In genomic region chr14:67413806-67414769, GRCh38 we compare ENCODE assay signal across 10 cellular contexts. TPM values are rescaled to one million over a fixed set of nuclear protein-coding genes. Genes with fewer than 3 reads are reported as not detected.
DNase-seq lines count a peak whose midpoint lies in the region; ATAC-seq and TF ChIP-seq lines count a peak whose summit lies in the region.
"Had no signal": no experiment of that assay in that cellular context is flagged by ENCODE, and none has a peak within 500 bp of the region (broad histone marks: within the 10 kb centered on the region; RNA-seq: fewer than 3 reads in every experiment).

No MANE protein-coding gene starts in this region.

- no peak overlapping the region for H3K27ac Mint-ChIP-seq in nephron progenitor cell
- H3K27ac Mint-ChIP-seq: B cell had no signal

- POLR2A ChIA-PET in RWPE1 (lab: Yijun Ruan, JAX; ENCODE audit: low non-redundant PET) = no interaction called here

- DNase-seq in NOMO-1 treated with DMSO at 0.1 percent for 48 hours (lab: John Stamatoyannopoulos, UW; ENCODE audit: unreplicated experiment) = peak; percentile 22
- no peak for DNase-seq in NOMO-1 treated with dmso at 0.1 percent for 144 hours (lab: John Stamatoyannopoulos, UW; ENCODE audit: unreplicated experiment)
- peak; percentile 81 for DNase-seq in RWPE1 (ENCODE audit: low spot score)
- peak; percentile 27 to 89 for DNase-seq in dermis microvascular lymphatic vessel endothelial cell (ENCODE audit: low read depth in 2 of 2)
- DNase-seq in stimulated activated CD4-positive, alpha-beta T cell treated with anti-CD3 and anti-CD28 coated beads, TNF-alpha, amount 100 ng/mL, for 4 hours (ENCODE audit: low read depth in 3 of 3) = peak in 2 of 3 experiments; percentile 20 to 26
- DNase-seq in nephron progenitor cell = no peak

- H3K27me3 Mint-ChIP-seq in nephron progenitor cell (ENCODE audit: low read depth, poor library complexity) = peaks cover 8% of the 10 kb centered on the region

- TF ChIP-seq CTCF in RWPE1 (conservative IDR thresholded peaks at IDR 0.05; ENCODE audit: low read depth) (no peak), nephron progenitor cell (IDR thresholded peaks at IDR 0.05) (no peak)

- CTCF ChIA-PET in RWPE1 (lab: Yijun Ruan, JAX) = interaction anchor here (0.8 to 1.3 kb wide), 2 partner anchors 12 to 54 kb away, joined by 4 read pairs; partner anchors contain the start of gene ATP6V1D

- H3K4me1 Mint-ChIP-seq in nephron progenitor cell = peaks cover 5% of the 10 kb centered on the region

- no peaks in the 10 kb centered on the region for H3K9me3 Mint-ChIP-seq in nephron progenitor cell

- no peaks in the 10 kb centered on the region for H3K36me3 Mint-ChIP-seq in nephron progenitor cell (ENCODE audit: low read depth)

- no peak overlapping the region for H3K4me3 Mint-ChIP-seq in nephron progenitor cell
- H3K4me3 Mint-ChIP-seq: B cell had no signal

- H3K27ac ChIP-seq in RWPE1 = peak overlapping the region; percentile 91
- H3K27ac ChIP-seq: ascending aorta had no signal

- ATAC-seq in GM21529 (IDR thresholded peaks at IDR 0.05; ENCODE audit: unreplicated experiment) (no peak), GM21619 (IDR thresholded peaks at IDR 0.05; ENCODE audit: unreplicated experiment) (no peak)

RNA-seq across cellular contexts. Expression of gene PLEK2, which starts 2.1 kb away (rescaled TPM):
- 0.51 and 5.5 TPM in 2 replicates for total RNA-seq in dermis microvascular lymphatic vessel endothelial cell
- total RNA-seq: B cell had no signal

RNA-seq across cellular contexts. Expression of gene EIF2S1, which starts 54.0 kb away (rescaled TPM):
- total RNA-seq in dermis microvascular lymphatic vessel endothelial cell = 122 and 135 TPM in 2 replicates

RNA-seq across cellular contexts. Expression of gene ATP6V1D, which starts 54.5 kb away (rescaled TPM):
- 46.9 and 47.4 TPM in 2 replicates for total RNA-seq in dermis microvascular lymphatic vessel endothelial cell

Comparison
In these comparisons a context has a peak if more than half of its experiments do, and no peak if none do; other contexts are left out.
1. DNase-seq: peak in NOMO-1 treated with DMSO at 0.1 percent for 48 hours (single experiment), RWPE1 (single experiment), dermis microvascular lymphatic vessel endothelial cell (2 of 2) and stimulated activated CD4-positive, alpha-beta T cell treated with anti-CD3 and anti-CD28 coated beads, TNF-alpha, amount 100 ng/mL, for 4 hours (2 of 3); none in NOMO-1 treated with dmso at 0.1 percent for 144 hours (single experiment) and nephron progenitor cell (single experiment).